ENCODE assay signal across 1 cellular context in the genomic region with DNA sequence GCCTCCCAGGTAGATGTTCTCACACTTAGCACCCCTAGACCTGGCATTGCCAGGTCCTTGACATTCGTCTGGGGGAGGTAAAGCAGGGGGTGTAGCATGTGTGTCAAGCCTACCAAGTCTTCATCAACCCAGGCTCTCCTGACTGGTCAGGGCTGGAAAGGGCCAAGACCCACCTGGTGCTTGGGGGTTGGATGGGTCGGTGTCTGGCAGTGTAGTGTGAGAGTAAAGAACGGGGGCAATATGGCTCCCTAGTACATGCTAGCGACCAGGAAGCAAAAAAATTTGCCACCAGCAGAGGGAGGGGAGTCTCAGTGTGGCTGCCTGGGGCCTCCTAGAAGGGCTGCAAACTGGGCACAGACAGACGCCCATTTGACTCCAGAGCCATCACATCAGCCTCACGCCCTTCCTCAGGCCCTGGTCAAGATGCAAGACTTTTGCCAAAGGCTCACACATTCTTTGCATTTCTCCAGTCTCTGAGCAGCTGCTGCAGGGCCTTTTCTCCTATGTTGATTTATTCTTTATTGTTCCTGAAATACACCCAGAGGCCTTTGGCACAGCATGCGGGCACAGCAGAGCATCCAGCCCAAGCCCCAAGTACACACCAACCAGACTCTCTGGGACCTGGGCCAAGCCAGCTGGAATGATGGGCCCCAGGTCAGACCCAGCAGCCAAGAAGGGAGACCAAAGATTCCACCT.
TF ChIP-seq lines count a peak whose summit lies in the region.

No MANE protein-coding gene starts in this region.

TF ChIP-seq in WTC11, 78 proteins besides CTCF, POLR2A, EP300 and RAD21 (continued from another document):
- TF ChIP-seq, protein P1, sequence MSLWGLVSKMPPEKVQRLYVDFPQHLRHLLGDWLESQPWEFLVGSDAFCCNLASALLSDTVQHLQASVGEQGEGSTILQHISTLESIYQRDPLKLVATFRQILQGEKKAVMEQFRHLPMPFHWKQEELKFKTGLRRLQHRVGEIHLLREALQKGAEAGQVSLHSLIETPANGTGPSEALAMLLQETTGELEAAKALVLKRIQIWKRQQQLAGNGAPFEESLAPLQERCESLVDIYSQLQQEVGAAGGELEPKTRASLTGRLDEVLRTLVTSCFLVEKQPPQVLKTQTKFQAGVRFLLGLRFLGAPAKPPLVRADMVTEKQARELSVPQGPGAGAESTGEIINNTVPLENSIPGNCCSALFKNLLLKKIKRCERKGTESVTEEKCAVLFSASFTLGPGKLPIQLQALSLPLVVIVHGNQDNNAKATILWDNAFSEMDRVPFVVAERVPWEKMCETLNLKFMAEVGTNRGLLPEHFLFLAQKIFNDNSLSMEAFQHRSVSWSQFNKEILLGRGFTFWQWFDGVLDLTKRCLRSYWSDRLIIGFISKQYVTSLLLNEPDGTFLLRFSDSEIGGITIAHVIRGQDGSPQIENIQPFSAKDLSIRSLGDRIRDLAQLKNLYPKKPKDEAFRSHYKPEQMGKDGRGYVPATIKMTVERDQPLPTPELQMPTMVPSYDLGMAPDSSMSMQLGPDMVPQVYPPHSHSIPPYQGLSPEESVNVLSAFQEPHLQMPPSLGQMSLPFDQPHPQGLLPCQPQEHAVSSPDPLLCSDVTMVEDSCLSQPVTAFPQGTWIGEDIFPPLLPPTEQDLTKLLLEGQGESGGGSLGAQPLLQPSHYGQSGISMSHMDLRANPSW (CRISPR knock-in tag; conservative IDR thresholded peaks at IDR 0.05; ENCODE audit: low read depth), result no peak
- TF ChIP-seq, protein P2, sequence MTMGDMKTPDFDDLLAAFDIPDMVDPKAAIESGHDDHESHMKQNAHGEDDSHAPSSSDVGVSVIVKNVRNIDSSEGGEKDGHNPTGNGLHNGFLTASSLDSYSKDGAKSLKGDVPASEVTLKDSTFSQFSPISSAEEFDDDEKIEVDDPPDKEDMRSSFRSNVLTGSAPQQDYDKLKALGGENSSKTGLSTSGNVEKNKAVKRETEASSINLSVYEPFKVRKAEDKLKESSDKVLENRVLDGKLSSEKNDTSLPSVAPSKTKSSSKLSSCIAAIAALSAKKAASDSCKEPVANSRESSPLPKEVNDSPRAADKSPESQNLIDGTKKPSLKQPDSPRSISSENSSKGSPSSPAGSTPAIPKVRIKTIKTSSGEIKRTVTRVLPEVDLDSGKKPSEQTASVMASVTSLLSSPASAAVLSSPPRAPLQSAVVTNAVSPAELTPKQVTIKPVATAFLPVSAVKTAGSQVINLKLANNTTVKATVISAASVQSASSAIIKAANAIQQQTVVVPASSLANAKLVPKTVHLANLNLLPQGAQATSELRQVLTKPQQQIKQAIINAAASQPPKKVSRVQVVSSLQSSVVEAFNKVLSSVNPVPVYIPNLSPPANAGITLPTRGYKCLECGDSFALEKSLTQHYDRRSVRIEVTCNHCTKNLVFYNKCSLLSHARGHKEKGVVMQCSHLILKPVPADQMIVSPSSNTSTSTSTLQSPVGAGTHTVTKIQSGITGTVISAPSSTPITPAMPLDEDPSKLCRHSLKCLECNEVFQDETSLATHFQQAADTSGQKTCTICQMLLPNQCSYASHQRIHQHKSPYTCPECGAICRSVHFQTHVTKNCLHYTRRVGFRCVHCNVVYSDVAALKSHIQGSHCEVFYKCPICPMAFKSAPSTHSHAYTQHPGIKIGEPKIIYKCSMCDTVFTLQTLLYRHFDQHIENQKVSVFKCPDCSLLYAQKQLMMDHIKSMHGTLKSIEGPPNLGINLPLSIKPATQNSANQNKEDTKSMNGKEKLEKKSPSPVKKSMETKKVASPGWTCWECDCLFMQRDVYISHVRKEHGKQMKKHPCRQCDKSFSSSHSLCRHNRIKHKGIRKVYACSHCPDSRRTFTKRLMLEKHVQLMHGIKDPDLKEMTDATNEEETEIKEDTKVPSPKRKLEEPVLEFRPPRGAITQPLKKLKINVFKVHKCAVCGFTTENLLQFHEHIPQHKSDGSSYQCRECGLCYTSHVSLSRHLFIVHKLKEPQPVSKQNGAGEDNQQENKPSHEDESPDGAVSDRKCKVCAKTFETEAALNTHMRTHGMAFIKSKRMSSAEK (CRISPR knock-in tag; IDR thresholded peaks at IDR 0.05; ENCODE audit: borderline replicate concordance), result no peak
- TF ChIP-seq ZNF219 (CRISPR knock-in tag; IDR thresholded peaks at IDR 0.05; ENCODE audit: borderline replicate concordance), result no peak
